In the genomic region with DNA sequence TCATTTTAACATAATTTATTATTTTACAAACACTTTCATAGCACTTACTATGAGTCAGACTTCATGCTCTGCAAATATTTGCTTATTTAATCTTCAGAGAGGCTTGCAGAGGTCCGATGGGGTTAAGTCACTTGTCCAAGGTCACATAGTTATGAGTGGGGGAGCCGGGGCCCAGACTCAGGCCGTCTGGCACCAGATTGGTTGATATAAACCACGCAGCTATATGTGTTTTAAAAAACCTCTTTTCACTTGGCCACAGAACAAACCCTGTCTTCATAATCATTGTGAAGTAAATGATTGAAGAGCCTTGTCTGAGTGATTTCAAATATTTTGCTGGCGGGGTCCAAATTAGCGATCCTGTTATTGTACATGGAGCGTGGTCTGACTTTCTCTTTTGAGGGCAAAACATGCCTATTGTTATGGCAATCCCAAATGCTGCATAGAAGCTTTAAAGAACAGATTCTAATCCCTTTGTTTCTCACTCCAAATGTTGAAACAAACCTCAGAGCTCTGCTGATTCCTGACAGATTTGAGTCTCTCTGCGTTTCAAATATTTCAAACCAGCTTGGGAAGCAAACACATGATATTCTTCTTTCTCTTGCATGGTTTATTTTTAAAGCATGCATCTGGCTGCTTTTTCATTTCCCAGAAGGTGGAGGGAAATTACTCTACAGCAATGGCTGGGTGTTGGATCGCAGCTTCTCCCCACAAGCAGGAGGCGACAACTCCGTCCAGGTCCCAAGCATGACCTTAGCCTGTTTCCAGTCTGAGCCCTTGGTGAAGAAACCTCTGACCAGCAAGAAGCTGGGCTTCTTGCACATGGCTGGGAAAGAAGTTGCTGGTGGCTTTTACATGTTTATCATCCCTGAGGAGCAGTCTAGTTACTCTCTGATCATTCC, we compare ENCODE assay signal across 14 cellular contexts.
DNase-seq lines count a peak whose midpoint lies in the region; ATAC-seq and TF ChIP-seq lines count a peak whose summit lies in the region.
"Had no signal": no experiment of that assay in that cellular context is flagged by ENCODE, and none has a peak within 500 bp of the region (broad histone marks: within the 10 kb centered on the region; RNA-seq: fewer than 3 reads in every experiment).

No MANE protein-coding gene starts in this region.

- ATAC-seq in stimulated activated naive CD8-positive, alpha-beta T cell treated with anti-CD3 and anti-CD28 coated beads, Interleukin-15, Interleukin-2, amounts not matched to agents 100 U/mL and 50 U/mL, for 24 hours: no peak
- ATAC-seq: activated CD4-positive, alpha-beta T cell treated with anti-CD3 and anti-CD28 coated beads for 36 hours; HCT116; stimulated activated memory B cell treated with anti-CD40 and anti-IgM and Interleukin-4, amounts not matched to agents 10 μg/mL and 1 μg/mL and 100 μg/mL, for 72 hours had no signal

- peak; percentile 41 for DNase-seq in LoVo (ENCODE audit: low spot score)
- DNase-seq in choroid plexus epithelial cell (ENCODE audit: low read depth): peak; percentile 84
- peak; percentile 91 for DNase-seq in kidney glomerular epithelial cell (lab: John Stamatoyannopoulos, UW)
- no peak for DNase-seq in type B pancreatic cell (ENCODE audit: extremely low spot score, unreplicated experiment)
- DNase-seq in stimulated activated naive CD8-positive, alpha-beta T cell treated with anti-CD3 and anti-CD28 coated beads, Interleukin-15, Interleukin-2, amounts not matched to agents 100 U/mL and 50 U/mL, for 24 hours: no peak
- no peak for DNase-seq in mesenteric fat pad (ENCODE audit: low spot score)
- DNase-seq in activated CD4-positive, alpha-beta T cell treated with anti-CD3 and anti-CD28 coated beads, Interleukin-2, amount 50 U/mL, for 4 hours: no peak
- DNase-seq: activated CD4-positive, alpha-beta T cell treated with anti-CD3 and anti-CD28 coated beads for 36 hours; activated gamma-delta T cell treated with Interleukin-2 at 50 U/mL for 16 hours; mammary epithelial cell; NCI-H187; RPMI8226 had no signal

- H3K4me3 Mint-ChIP-seq in type B pancreatic cell: peak overlapping the region; percentile 4
- H3K4me3 Mint-ChIP-seq: activated CD4-positive, alpha-beta T cell treated with anti-CD3 and anti-CD28 coated beads for 36 hours; stimulated activated memory B cell treated with anti-CD40 and anti-IgM and Interleukin-4, amounts not matched to agents 10 μg/mL and 1 μg/mL and 100 μg/mL, for 72 hours had no signal

- H3K27me3 Mint-ChIP-seq in type B pancreatic cell: no peaks in the 10 kb centered on the region

- H3K4me1 Mint-ChIP-seq in type B pancreatic cell (ENCODE audit: unreplicated experiment): peaks cover 50% of the 10 kb centered on the region
- H3K4me1 Mint-ChIP-seq: activated CD4-positive, alpha-beta T cell treated with anti-CD3 and anti-CD28 coated beads for 36 hours had no signal

- no peak overlapping the region for H3K27ac Mint-ChIP-seq in type B pancreatic cell
- H3K27ac Mint-ChIP-seq: activated CD4-positive, alpha-beta T cell treated with anti-CD3 and anti-CD28 coated beads for 36 hours; stimulated activated memory B cell treated with anti-CD40 and anti-IgM and Interleukin-4, amounts not matched to agents 10 μg/mL and 1 μg/mL and 100 μg/mL, for 72 hours had no signal

- no peak for TF ChIP-seq CTCF in choroid plexus epithelial cell (conservative IDR thresholded peaks at IDR 0.05; ENCODE audit: low read depth, low read length)
- no peak for TF ChIP-seq CTCF in type B pancreatic cell (conservative IDR thresholded peaks at IDR 0.05)

- H3K4me3 ChIP-seq in choroid plexus epithelial cell (ENCODE audit: low read depth, low read length): no peak overlapping the region

- H3K9me3 Mint-ChIP-seq in type B pancreatic cell: peaks cover 6% of the 10 kb centered on the region
- H3K9me3 Mint-ChIP-seq: stimulated activated memory B cell treated with anti-CD40 and anti-IgM and Interleukin-4, amounts not matched to agents 10 μg/mL and 1 μg/mL and 100 μg/mL, for 72 hours had no signal

- H3K36me3 Mint-ChIP-seq in type B pancreatic cell: no peaks in the 10 kb centered on the region
- H3K36me3 Mint-ChIP-seq: stimulated activated memory B cell treated with anti-CD40 and anti-IgM and Interleukin-4, amounts not matched to agents 10 μg/mL and 1 μg/mL and 100 μg/mL, for 72 hours had no signal

Comparison
In these comparisons a context has a peak if more than half of its experiments do, and no peak if none do; other contexts are left out.
1. DNase-seq: peak in LoVo (single experiment), choroid plexus epithelial cell (single experiment) and kidney glomerular epithelial cell (single experiment); none in type B pancreatic cell (single experiment), stimulated activated naive CD8-positive, alpha-beta T cell treated with anti-CD3 and anti-CD28 coated beads, Interleukin-15, Interleukin-2, amounts not matched to agents 100 U/mL and 50 U/mL, for 24 hours (single experiment), mesenteric fat pad (single experiment) and activated CD4-positive, alpha-beta T cell treated with anti-CD3 and anti-CD28 coated beads, Interleukin-2, amount 50 U/mL, for 4 hours (0 of 2).